Comparison of ENCODE assay signal across 7 cellular contexts in genomic region chr3:129606522-129607390, GRCh38. TPM values are rescaled to one million over a fixed set of nuclear protein-coding genes. Genes with fewer than 3 reads are reported as not detected.
DNase-seq lines count a peak whose midpoint lies in the region; ATAC-seq and TF ChIP-seq lines count a peak whose summit lies in the region.

PLXND1 (minus strand) TSS chr3:129606676; CDS start chr3:129606639, 37 bp downstream.

- no peak within 1 kb of the TSS for H3K27ac Mint-ChIP-seq in activated B cell treated with CpG ODN at 0.5 μM for 24 hours

- H3K27me3 ChIP-seq in liver (ENCODE audit: control insufficient read depth in 4 of 4, insufficient read depth in 4 of 4, low read length in 3 of 4): no peaks in the 10 kb centered on the region

- TF ChIP-seq CTCF in GM12865 (IDR thresholded peaks at IDR 0.05; ENCODE audit: insufficient read depth, low read depth, low read length, missing control alignments): no peak
- no peak for TF ChIP-seq CTCF in activated B cell treated with CpG ODN at 0.5 μM for 24 hours (IDR thresholded peaks at IDR 0.05)
- TF ChIP-seq CTCF in liver (IDR thresholded peaks at IDR 0.05; ENCODE audit: low read depth, low read length, missing input control): no peak

- H3K4me3 ChIP-seq in GM12865 (ENCODE audit: low read depth, low read length): peak within 1 kb of the TSS; percentile 50
- peak within 1 kb of the TSS; percentile 18 to 63 (median 53) for H3K4me3 ChIP-seq in liver (ENCODE audit: low read depth in 1 of 3, low read length in 3 of 3)

- H3K4me1 ChIP-seq in liver (ENCODE audit: control insufficient read depth in 4 of 4, insufficient read depth in 4 of 4, low read length in 3 of 4): peaks cover 1 to 37% (median 12%) of the 10 kb centered on the region in 4 donors

- H3K9me3 ChIP-seq in liver (ENCODE audit: control insufficient read depth in 4 of 4, low read length in 3 of 4): no peaks in the 10 kb centered on the region

- peak within 1 kb of the TSS; percentile 86 for H3K4me3 Mint-ChIP-seq in activated B cell treated with CpG ODN at 0.5 μM for 24 hours

- CTCF ChIA-PET in activated B cell treated with CpG ODN at 0.5 μM for 24 hours (lab: Charles Lee): interaction anchor here (1.1 kb wide), 1 partner anchor 116 kb away, joined by 5 read pairs; no protein-coding TSS in a partner anchor

- POLR2A ChIA-PET in activated B cell treated with CpG ODN at 0.5 μM for 24 hours (lab: Charles Lee): interaction anchor here (1.0 to 1.6 kb wide), 2 partner anchors 11 to 28 kb away, joined by 3 to 6 read pairs; no protein-coding TSS in a partner anchor

- intact Hi-C loops in activated B cell treated with CpG ODN at 0.5 μM for 24 hours (cut with micrococcal nuclease): loop anchor here (2.0 kb wide), 2 partner anchors 14 to 116 kb away; no protein-coding TSS in a partner anchor

- H3K27me3 Mint-ChIP-seq in activated B cell treated with CpG ODN at 0.5 μM for 24 hours: peaks cover 24% of the 10 kb centered on the region

- H3K9me3 Mint-ChIP-seq in activated B cell treated with CpG ODN at 0.5 μM for 24 hours: no peaks in the 10 kb centered on the region

- DNase-seq in GM12865 (ENCODE audit: low read depth): no peak
- peak; percentile 61 for DNase-seq in NCI-H1092 treated with DMSO at 0.1 percent for 48 hours (lab: John Stamatoyannopoulos, UW)
- peak; percentile 34 for DNase-seq in activated B cell treated with CpG ODN at 0.5 μM for 24 hours
- DNase-seq in effector CD4-positive, alpha-beta T cell: peak; percentile 37
- DNase-seq in stimulated activated CD4-positive, alpha-beta T cell treated with anti-CD3 and anti-CD28 coated beads, Interleukin-4, amount 100 ng/mL, for 4 hours: peak; percentile 35 to 47

- H3K9ac ChIP-seq in liver (ENCODE audit: low read depth in 1 of 2, low read length in 2 of 2): peak within 1 kb of the TSS in 1 of 2 donors; percentile 69

- 3% methylated on average over 115 of the region's 115 CpGs for WGBS in liver

- H3K36me3 ChIP-seq in liver (ENCODE audit: control insufficient read depth in 4 of 4, insufficient read depth in 3 of 4, low read depth in 1 of 4, low read length in 3 of 4): no peaks in the 10 kb centered on the region

- H3K36me3 Mint-ChIP-seq in activated B cell treated with CpG ODN at 0.5 μM for 24 hours (ENCODE audit: low read depth): peaks cover 2% of the 10 kb centered on the region

- H3K27ac ChIP-seq in liver (ENCODE audit: low read depth in 1 of 2, low read length in 2 of 2): peak within 1 kb of the TSS; percentile 76 to 79

- peaks cover 10% of the 10 kb centered on the region for H3K4me1 Mint-ChIP-seq in activated B cell treated with CpG ODN at 0.5 μM for 24 hours

- ATAC-seq in activated B cell treated with CpG ODN at 0.5 μM for 24 hours (ENCODE audit: low read depth) (peak; percentile 75), GM21360 (IDR thresholded peaks at IDR 0.05; ENCODE audit: unreplicated experiment) (no peak)

- peak in 1 of 2 donors; percentile 17 for TF ChIP-seq RAD21 in liver (IDR thresholded peaks at IDR 0.05)

TF ChIP-seq in liver, 16 proteins besides CTCF, POLR2A, EP300 and RAD21:
- no peak for TF ChIP-seq TAF1 (conservative IDR thresholded peaks at IDR 0.05)
- no peak for TF ChIP-seq MAX (IDR thresholded peaks at IDR 0.05)
- no peak for TF ChIP-seq HNF4A (conservative IDR thresholded peaks at IDR 0.05)
- no peak for TF ChIP-seq SP1 (IDR thresholded peaks at IDR 0.05)
- no peak for TF ChIP-seq NR2F2 (IDR thresholded peaks at IDR 0.05)
- TF ChIP-seq, protein P1, sequence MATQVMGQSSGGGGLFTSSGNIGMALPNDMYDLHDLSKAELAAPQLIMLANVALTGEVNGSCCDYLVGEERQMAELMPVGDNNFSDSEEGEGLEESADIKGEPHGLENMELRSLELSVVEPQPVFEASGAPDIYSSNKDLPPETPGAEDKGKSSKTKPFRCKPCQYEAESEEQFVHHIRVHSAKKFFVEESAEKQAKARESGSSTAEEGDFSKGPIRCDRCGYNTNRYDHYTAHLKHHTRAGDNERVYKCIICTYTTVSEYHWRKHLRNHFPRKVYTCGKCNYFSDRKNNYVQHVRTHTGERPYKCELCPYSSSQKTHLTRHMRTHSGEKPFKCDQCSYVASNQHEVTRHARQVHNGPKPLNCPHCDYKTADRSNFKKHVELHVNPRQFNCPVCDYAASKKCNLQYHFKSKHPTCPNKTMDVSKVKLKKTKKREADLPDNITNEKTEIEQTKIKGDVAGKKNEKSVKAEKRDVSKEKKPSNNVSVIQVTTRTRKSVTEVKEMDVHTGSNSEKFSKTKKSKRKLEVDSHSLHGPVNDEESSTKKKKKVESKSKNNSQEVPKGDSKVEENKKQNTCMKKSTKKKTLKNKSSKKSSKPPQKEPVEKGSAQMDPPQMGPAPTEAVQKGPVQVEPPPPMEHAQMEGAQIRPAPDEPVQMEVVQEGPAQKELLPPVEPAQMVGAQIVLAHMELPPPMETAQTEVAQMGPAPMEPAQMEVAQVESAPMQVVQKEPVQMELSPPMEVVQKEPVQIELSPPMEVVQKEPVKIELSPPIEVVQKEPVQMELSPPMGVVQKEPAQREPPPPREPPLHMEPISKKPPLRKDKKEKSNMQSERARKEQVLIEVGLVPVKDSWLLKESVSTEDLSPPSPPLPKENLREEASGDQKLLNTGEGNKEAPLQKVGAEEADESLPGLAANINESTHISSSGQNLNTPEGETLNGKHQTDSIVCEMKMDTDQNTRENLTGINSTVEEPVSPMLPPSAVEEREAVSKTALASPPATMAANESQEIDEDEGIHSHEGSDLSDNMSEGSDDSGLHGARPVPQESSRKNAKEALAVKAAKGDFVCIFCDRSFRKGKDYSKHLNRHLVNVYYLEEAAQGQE (IDR thresholded peaks at IDR 0.05): no peak
- TF ChIP-seq, protein P2, sequence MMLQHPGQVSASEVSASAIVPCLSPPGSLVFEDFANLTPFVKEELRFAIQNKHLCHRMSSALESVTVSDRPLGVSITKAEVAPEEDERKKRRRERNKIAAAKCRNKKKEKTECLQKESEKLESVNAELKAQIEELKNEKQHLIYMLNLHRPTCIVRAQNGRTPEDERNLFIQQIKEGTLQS (IDR thresholded peaks at IDR 0.05): no peak
- no peak for TF ChIP-seq FOXA1 (IDR thresholded peaks at IDR 0.05)
- no peak for TF ChIP-seq EGR1 (IDR thresholded peaks at IDR 0.05; ENCODE audit: low read depth in 2 of 2)
- no peak for TF ChIP-seq YY1 (IDR thresholded peaks at IDR 0.05)
TF ChIP-seq in liver: peak in this region for 0.

RNA-seq across cellular contexts. Expression of gene PLXND1, which starts in this region (rescaled TPM):
- total RNA-seq in activated B cell treated with CpG ODN at 0.5 μM for 24 hours (3.1 and 3.7 TPM in 2 replicates), liver (10 to 100 TPM; 39.4 to 50.2 TPM)
- 10 to 100 TPM; 10.4 to 26.2 TPM for polyA plus RNA-seq in liver
